12 cellular contexts compared by ENCODE assay signal in genomic region chr22:48744283-48744641, GRCh38.
DNase-seq lines count a peak whose midpoint lies in the region.
"Had no signal": no experiment of that assay in that cellular context is flagged by ENCODE, and none has a peak within 500 bp of the region (broad histone marks: within the 10 kb centered on the region; RNA-seq: fewer than 3 reads in every experiment).

No MANE protein-coding gene starts in this region.

- intact Hi-C loops in posterior vena cava (cut with DNase I): no loop called here

- peak; percentile 0 for DNase-seq in stimulated activated CD4-positive, alpha-beta T cell treated with anti-CD3 and anti-CD28 coated beads, Interleukin-4, amount 100 ng/mL, for 24 hours
- no peak for DNase-seq in stimulated activated CD4-positive, alpha-beta T cell treated with anti-CD3 and anti-CD28 coated beads, Interleukin-4, amount 100 ng/mL, for 4 hours
- DNase-seq in iPS-NIHi7 (ENCODE audit: extremely low spot score) (peak; percentile 4), posterior vena cava (ENCODE audit: low spot score) (peak; percentile 64), NCI-H774 (lab: John Stamatoyannopoulos, UW) (no peak), NCI-H510A (lab: John Stamatoyannopoulos, UW) (no peak), NOMO-1 treated with DMSO at 0.1 percent for 48 hours (lab: John Stamatoyannopoulos, UW; ENCODE audit: unreplicated experiment) (no peak)
- DNase-seq: DND-41, GDM1, NCI-H1417 treated with DMSO at 0.1 percent for 48 hours, NCI-H2029 treated with DMSO at 0.1 percent for 48 hours, NCI-H510A treated with DMSO at 0.1 percent for 48 hours had no signal

Comparison
In these comparisons a context has a peak if more than half of its experiments do, and no peak if none do; other contexts are left out.
1. DNase-seq: peak in stimulated activated CD4-positive, alpha-beta T cell treated with anti-CD3 and anti-CD28 coated beads, Interleukin-4, amount 100 ng/mL, for 24 hours (single experiment), iPS-NIHi7 (single experiment) and posterior vena cava (single experiment); none in stimulated activated CD4-positive, alpha-beta T cell treated with anti-CD3 and anti-CD28 coated beads, Interleukin-4, amount 100 ng/mL, for 4 hours (0 of 2), NCI-H774 (single experiment), NCI-H510A (single experiment) and NOMO-1 treated with DMSO at 0.1 percent for 48 hours (single experiment).